In the genomic region with DNA sequence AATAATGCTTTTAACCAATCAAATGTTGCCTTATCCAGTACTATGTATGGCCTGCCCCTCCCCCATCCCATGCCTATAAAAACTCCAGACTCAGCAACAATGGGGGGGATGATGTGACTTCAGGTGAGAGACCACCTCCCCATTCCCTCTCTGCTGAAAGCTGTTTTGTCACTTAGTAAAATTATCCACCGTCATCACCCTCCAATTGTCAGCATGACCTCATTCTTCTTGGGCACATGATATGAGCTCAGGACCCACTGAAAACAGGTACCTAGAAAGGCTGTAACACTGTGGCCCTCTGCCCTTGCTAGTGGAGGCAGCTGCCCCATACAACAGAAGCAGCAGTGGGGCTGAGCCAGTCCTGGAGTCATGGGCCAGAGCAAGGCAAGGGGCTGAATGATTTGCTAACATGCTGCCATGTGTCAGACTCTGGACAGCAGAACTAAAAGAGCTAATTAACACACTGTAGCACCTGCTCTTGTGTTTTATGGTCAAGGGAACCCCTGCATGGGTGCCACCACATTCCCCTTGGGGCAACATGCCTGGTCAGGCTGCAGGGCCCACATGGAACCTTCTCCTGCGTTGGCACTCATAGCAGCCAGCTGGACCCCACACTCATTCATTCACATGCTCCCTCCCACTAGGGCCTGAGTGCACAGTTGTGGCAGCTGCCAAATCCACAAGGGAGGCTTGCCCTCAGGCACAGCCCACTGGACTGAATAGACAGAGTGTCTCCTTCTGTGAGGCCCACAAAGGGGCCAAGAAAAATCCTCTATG, we compare ENCODE assay signal across 19 cellular contexts.
DNase-seq lines count a peak whose midpoint lies in the region; ATAC-seq, FAIRE-seq and TF ChIP-seq lines count a peak whose summit lies in the region.
"Had no signal": no experiment of that assay in that cellular context is flagged by ENCODE, and none has a peak within 500 bp of the region (broad histone marks: within the 10 kb centered on the region; RNA-seq: fewer than 3 reads in every experiment).

No MANE protein-coding gene starts in this region.

- H3K79me1 ChIP-seq in H1 (ENCODE audit: low read depth, low read length) (no peaks in the 10 kb centered on the region), mesenchymal stem cell (replicated peaks; ENCODE audit: low read length, poor library complexity, severe bottlenecking) (no peaks in the 10 kb centered on the region)

- TF ChIP-seq CTCF in H1 (IDR thresholded peaks at IDR 0.05; ENCODE audit: control extremely low read depth in 1 of 3, insufficient read depth in 1 of 3, low read depth in 1 of 3, low read length in 3 of 3): no peak
- no peak for TF ChIP-seq CTCF in PC-3 (conservative IDR thresholded peaks at IDR 0.05; ENCODE audit: low read depth, low read length)

- H3K14ac ChIP-seq in H1 (ENCODE audit: insufficient read length) (no peak overlapping the region), mesenchymal stem cell (ENCODE audit: low read length in 2 of 2) (no peak overlapping the region)

- H3K27ac ChIP-seq in H1 (ENCODE audit: low read depth, low read length): no peak overlapping the region
- no peak overlapping the region for H3K27ac ChIP-seq in mesenchymal stem cell (ENCODE audit: low read length, poor library complexity, severe bottlenecking)
- H3K27ac ChIP-seq in PC-3 (ENCODE audit: low read length): no peak overlapping the region
- H3K27ac ChIP-seq: BLaER1, GM23248 had no signal

- H3K4me2 ChIP-seq in H1 (ENCODE audit: insufficient read depth in 1 of 2, low read depth in 2 of 2, low read length in 2 of 2): no peak overlapping the region
- H3K4me2 ChIP-seq in mesenchymal stem cell (ENCODE audit: low read length, poor library complexity, severe bottlenecking): no peak overlapping the region
- no peak overlapping the region for H3K4me2 ChIP-seq in PC-3 (ENCODE audit: low read length)
- H3K4me2 ChIP-seq: BLaER1 had no signal

- no peak overlapping the region for H3K18ac ChIP-seq in H1 (ENCODE audit: extremely low read depth, low read length)
- no peak overlapping the region for H3K18ac ChIP-seq in mesenchymal stem cell (ENCODE audit: low read depth in 1 of 2, low read length in 2 of 2)

- 96% methylated on average over 2 of the region's 2 CpGs; no CpG with 5 or more reads in 1 of the 2 experiments for WGBS in H1 (ENCODE audit: extremely low coverage in 1 of 2, insufficient coverage in 1 of 2, insufficient read length in 1 of 2, insufficient replicate concordance in 2 of 2, low coverage in 1 of 2, low lambda C conversion rate in 2 of 2, missing lambda C conversion rate in 1 of 2), 2 experiments
- 89% methylated on average over 2 of the region's 2 CpGs for WGBS in mesenchymal stem cell

- H3K56ac ChIP-seq in H1 (replicated peaks; ENCODE audit: insufficient read length, low read depth, low read length): no peak overlapping the region

- H3K79me2 ChIP-seq in H1 (ENCODE audit: control insufficient read depth in 1 of 2, insufficient read depth in 2 of 2, low read length in 2 of 2): no peaks in the 10 kb centered on the region
- H3K79me2 ChIP-seq in PC-3 (ENCODE audit: low read length): no peaks in the 10 kb centered on the region

- H3K23me2 ChIP-seq in H1 (ENCODE audit: low read depth, low read length): no peaks in the 10 kb centered on the region

- H3K27me3 ChIP-seq in H1 (replicated peaks in 1 of 4; ENCODE audit: control insufficient read depth in 3 of 4, extremely low read depth in 1 of 4, insufficient read depth in 3 of 4, low read length in 3 of 4) (no peaks in the 10 kb centered on the region), mesenchymal stem cell (ENCODE audit: control insufficient read depth in 1 of 2, insufficient read depth in 1 of 2, low read length in 2 of 2) (no peaks in the 10 kb centered on the region), MG63 (no peaks in the 10 kb centered on the region), PC-3 (ENCODE audit: low read length) (no peaks in the 10 kb centered on the region)
- H3K27me3 ChIP-seq: BLaER1 had no signal

- DNase-seq in HEK293T (ENCODE audit: extremely low spot score): no peak
- DNase-seq in H1 (ENCODE audit: low read depth in 1 of 2, low spot score in 2 of 2): no peak
- no peak for DNase-seq in mesenchymal stem cell
- DNase-seq in MG63: no peak
- no peak for DNase-seq in PC-3
- no peak for DNase-seq in NCI-H2107 treated with DMSO at 0.1 percent for 48 hours (lab: John Stamatoyannopoulos, UW; ENCODE audit: unreplicated experiment)
- no peak for DNase-seq in ecto neural progenitor cell (ENCODE audit: low spot score)
- DNase-seq: 8988T; CD4-positive, alpha-beta memory T cell; DMS153; DMS79; GDM1; GM23248; HCEC 1CT had no signal

- no peak overlapping the region for H2BK20ac ChIP-seq in H1 (ENCODE audit: low read length)

- H4K5ac ChIP-seq in H1 (ENCODE audit: insufficient read length, low read depth, low read length): no peak overlapping the region

- peak overlapping the region; percentile 68; the same call in 1 of the 2 replicates for H4K8ac ChIP-seq in H1 (ENCODE audit: extremely low read depth, insufficient read depth, low read length)
- no peak overlapping the region for H4K8ac ChIP-seq in mesenchymal stem cell (ENCODE audit: low read length)

- no peaks in the 10 kb centered on the region for H4K20me1 ChIP-seq in H1 (replicated peaks in 1 of 2; ENCODE audit: control insufficient read depth in 1 of 2, insufficient read depth in 2 of 2, low read length in 2 of 2)
- no peaks in the 10 kb centered on the region for H4K20me1 ChIP-seq in PC-3 (ENCODE audit: low read length)
- H4K20me1 ChIP-seq: BLaER1 had no signal

- no peak for TF ChIP-seq EP300 in H1 (IDR thresholded peaks at IDR 0.05; ENCODE audit: borderline replicate concordance in 1 of 2, low read depth in 2 of 2, low read length in 2 of 2)

- H2AK5ac ChIP-seq in H1 (ENCODE audit: low read depth, low read length) (no peak overlapping the region), mesenchymal stem cell (ENCODE audit: low read length, severe bottlenecking) (no peak overlapping the region)

- H3K36me3 ChIP-seq in H1 (ENCODE audit: control insufficient read depth in 2 of 4, insufficient read depth in 4 of 4, low read length in 3 of 4) (no peaks in the 10 kb centered on the region), mesenchymal stem cell (ENCODE audit: control insufficient read depth in 1 of 2, insufficient read depth in 2 of 2, low read depth in 1 of 2, low read length in 2 of 2) (peaks cover 0 to 3% of the 10 kb centered on the region in 2 experiments), MG63 (no peaks in the 10 kb centered on the region), PC-3 (ENCODE audit: low read depth, low read length) (no peaks in the 10 kb centered on the region)
- H3K36me3 ChIP-seq: BLaER1 had no signal

- CTCF ChIA-PET in HEK293T (lab: Yijun Ruan, JAX) (interaction anchor here (0.7 kb wide), 1 partner anchor 29 kb away, joined by 3 read pairs; no protein-coding TSS in a partner anchor), H1 (lab: Charles Lee; ENCODE audit: partially characterized antibody) (interaction anchor here (0.7 to 2.1 kb wide), 3 partner anchors 16 to 220 kb away, joined by 3 to 6 read pairs (median 3); no protein-coding TSS in a partner anchor), PC-3 (lab: Charles Lee) (no interaction called here)

- no peaks in the 10 kb centered on the region for H3K9me2 ChIP-seq in PC-3 (replicated peaks; ENCODE audit: low read length)

- no peak for FAIRE-seq in H1 (lab: Jason Lieb, UNC)
- FAIRE-seq: GM12892, GM18507, H54, HepG2 had no signal

- H2BK12ac ChIP-seq in H1 (ENCODE audit: low read depth, low read length) (no peak overlapping the region), mesenchymal stem cell (ENCODE audit: low read length in 2 of 2) (no peak overlapping the region)

- H3F3A ChIP-seq in PC-3 (ENCODE audit: low read length, unreplicated experiment): no peaks in the 10 kb centered on the region

- no peak overlapping the region for H3K4ac ChIP-seq in H1 (replicated peaks; ENCODE audit: insufficient read length, low read depth, low read length)
- H3K4ac ChIP-seq in mesenchymal stem cell (ENCODE audit: low read depth in 1 of 2, low read length in 2 of 2): no peak overlapping the region

- no peak overlapping the region for H3K9ac ChIP-seq in H1 (replicated peaks in 1 of 4; ENCODE audit: extremely low read depth in 1 of 4, low read depth in 3 of 4, low read length in 3 of 4)
- no peak overlapping the region for H3K9ac ChIP-seq in mesenchymal stem cell (ENCODE audit: low read length)
- H3K9ac ChIP-seq in PC-3 (ENCODE audit: low read length): no peak overlapping the region
- H3K9ac ChIP-seq: BLaER1, GM23248 had no signal

- intact Hi-C loops in PC-3 (cut with micrococcal nuclease): no loop called here

- ATAC-seq in PC-3: no peak
- ATAC-seq: HepG2 had no signal

- no TSS peak for BruUV-seq in PC-3 (replicated peaks; lab: Mats Ljungman, UMichigan)

- POLR2A ChIA-PET in HEK293T (lab: Yijun Ruan, JAX) (interaction anchor here (0.6 kb wide), 1 partner anchor 9 kb away, joined by 3 read pairs; no protein-coding TSS in a partner anchor), H1 (lab: Charles Lee; ENCODE audit: partially characterized antibody) (no interaction called here), PC-3 (lab: Charles Lee; ENCODE audit: unreplicated experiment) (interaction anchor here (0.6 kb wide), 1 partner anchor 64 kb away, joined by 3 read pairs; no protein-coding TSS in a partner anchor)

- no peak overlapping the region for H3K4me3 ChIP-seq in H1 (ENCODE audit: extremely low read depth in 1 of 4, insufficient read depth in 2 of 4, low read depth in 3 of 4, low read length in 4 of 4)
- H3K4me3 ChIP-seq in mesenchymal stem cell (ENCODE audit: insufficient read depth in 1 of 2, low read depth in 1 of 2, low read length in 2 of 2): no peak overlapping the region
- no peak overlapping the region for H3K4me3 ChIP-seq in MG63
- H3K4me3 ChIP-seq in PC-3 (ENCODE audit: low read length): no peak overlapping the region
- H3K4me3 ChIP-seq: BLaER1, GM23248 had no signal

- TF ChIP-seq RAD21 in H1 (IDR thresholded peaks at IDR 0.05 in 1 of 2, conservative IDR thresholded peaks at IDR 0.05 in 1 of 2; ENCODE audit: low read depth in 2 of 2, low read length in 2 of 2): no peak

- H2BK120ac ChIP-seq in H1 (replicated peaks; ENCODE audit: low read depth, low read length) (no peak overlapping the region), mesenchymal stem cell (ENCODE audit: low read depth, low read length) (no peak overlapping the region)

- no peak for TF ChIP-seq POLR2A in H1 (IDR thresholded peaks at IDR 0.05; ENCODE audit: control extremely low read depth in 1 of 2, low read depth in 2 of 2, low read length in 2 of 2)

- no peaks in the 10 kb centered on the region for H3K4me1 ChIP-seq in H1 (replicated peaks in 1 of 4; ENCODE audit: control insufficient read depth in 3 of 4, insufficient read depth in 4 of 4, low read length in 3 of 4)
- no peaks in the 10 kb centered on the region for H3K4me1 ChIP-seq in mesenchymal stem cell (ENCODE audit: control insufficient read depth, insufficient read depth, low read depth, low read length)
- no peaks in the 10 kb centered on the region for H3K4me1 ChIP-seq in PC-3 (ENCODE audit: insufficient read depth, low read length)

- H4K91ac ChIP-seq in H1 (replicated peaks; ENCODE audit: insufficient read length, low read length) (no peak overlapping the region), mesenchymal stem cell (ENCODE audit: low read length) (peak overlapping the region; percentile 75)

- H2BK15ac ChIP-seq in H1 (ENCODE audit: low read length) (no peak overlapping the region), mesenchymal stem cell (ENCODE audit: low read depth, poor library complexity, severe bottlenecking) (no peak overlapping the region)

- H2AFZ ChIP-seq in H1 (ENCODE audit: low read length) (no peak overlapping the region), mesenchymal stem cell (ENCODE audit: low read depth, low read length) (no peak overlapping the region), PC-3 (ENCODE audit: low read length) (no peak overlapping the region)
- H2AFZ ChIP-seq: GM23248 had no signal

- no peak overlapping the region for H3K23ac ChIP-seq in H1 (ENCODE audit: insufficient read length)
- no peak overlapping the region for H3K23ac ChIP-seq in mesenchymal stem cell (ENCODE audit: low read length in 2 of 2)

- H3K9me3 ChIP-seq in H1 (ENCODE audit: insufficient read depth in 2 of 2, low read depth in 1 of 2, low read length in 1 of 2) (no peaks in the 10 kb centered on the region), mesenchymal stem cell (ENCODE audit: control insufficient read depth, low read length) (peaks cover 41% of the 10 kb centered on the region), MG63 (no peaks in the 10 kb centered on the region), PC-3 (ENCODE audit: low read length) (no peaks in the 10 kb centered on the region)

- no peak overlapping the region for H2BK5ac ChIP-seq in H1 (ENCODE audit: low read depth, low read length)
- no peak overlapping the region for H2BK5ac ChIP-seq in mesenchymal stem cell (ENCODE audit: low read depth, low read length, poor library complexity, severe bottlenecking)
